8 cellular contexts compared by ENCODE assay signal in genomic region chr6:79570129-79570801, GRCh38. TPM values are rescaled to one million over a fixed set of nuclear protein-coding genes. Genes with fewer than 3 reads are reported as not detected.
DNase-seq lines count a peak whose midpoint lies in the region; ATAC-seq, FAIRE-seq and TF ChIP-seq lines count a peak whose summit lies in the region.

No MANE protein-coding gene starts in this region.

- DNase-seq in H54 (ENCODE audit: insufficient read length, low spot score) (peak; percentile 6), NCI-H2196 (lab: John Stamatoyannopoulos, UW; ENCODE audit: unreplicated experiment) (peak; percentile 71), fibroblast of peridontal ligament (ENCODE audit: extremely low read depth) (peak; percentile 22), retinal pigment epithelial cell (ENCODE audit: low read depth) (peak; percentile 42), foreskin melanocyte (no peak), Karpas-422 (no peak)
- no peak for DNase-seq in CD4-positive, alpha-beta memory T cell

- no peak for ATAC-seq in HG03045 (IDR thresholded peaks at IDR 0.05; ENCODE audit: unreplicated experiment)

- H3K27me3 Mint-ChIP-seq in CD4-positive, alpha-beta memory T cell, result peaks cover 1 to 3% of the 10 kb centered on the region in 2 donors

- no peaks in the 10 kb centered on the region for H3K9me3 Mint-ChIP-seq in CD4-positive, alpha-beta memory T cell

- no peaks in the 10 kb centered on the region for H3K27me3 ChIP-seq in CD4-positive, alpha-beta memory T cell (ENCODE audit: insufficient read depth, low read length)
- 0 out of 2 replicates have a peak, but pooled peaks cover 3% of the 10 kb centered on the region for H3K27me3 ChIP-seq in Karpas-422 (ENCODE audit: low read length)

- no peaks in the 10 kb centered on the region for H3K9me3 ChIP-seq in CD4-positive, alpha-beta memory T cell (ENCODE audit: control insufficient read depth in 1 of 2, low read length in 2 of 2)
- no peaks in the 10 kb centered on the region for H3K9me3 ChIP-seq in Karpas-422 (ENCODE audit: low read length)

- CTCF ChIA-PET in CD4-positive, alpha-beta memory T cell (lab: Charles Lee; ENCODE audit: partially characterized antibody), result interaction anchor here (1.1 to 4.3 kb wide), 10 partner anchors 8 to 536 kb away, joined by 3 to 26 read pairs (median 4); partner anchors contain the start of genes BCKDHB and LCA5

- intact Hi-C loops in CD4-positive, alpha-beta memory T cell (cut with micrococcal nuclease), result loop anchor here (1.0 to 5.0 kb wide), 3 partner anchors 102 to 297 kb away; no protein-coding TSS in a partner anchor

- TF ChIP-seq CTCF in retinal pigment epithelial cell (conservative IDR thresholded peaks at IDR 0.05; ENCODE audit: low read depth, low read length), result no peak

- no peak overlapping the region for H3K4me3 Mint-ChIP-seq in CD4-positive, alpha-beta memory T cell

- H3K4me1 Mint-ChIP-seq in CD4-positive, alpha-beta memory T cell, result no peaks in the 10 kb centered on the region

- TF ChIP-seq POLR2A in H54 (IDR thresholded peaks at IDR 0.05; ENCODE audit: low read depth, low read length), result no peak

- no peak overlapping the region for H3K9ac ChIP-seq in Karpas-422 (ENCODE audit: low read length)

- H3K4me3 ChIP-seq in retinal pigment epithelial cell (ENCODE audit: low read length) (no peak overlapping the region), Karpas-422 (ENCODE audit: low read length) (no peak overlapping the region)
- no peak overlapping the region for H3K4me3 ChIP-seq in CD4-positive, alpha-beta memory T cell (ENCODE audit: low read length in 2 of 2)

- H3K79me2 ChIP-seq in Karpas-422 (ENCODE audit: low read length), result no peaks in the 10 kb centered on the region

- H2AFZ ChIP-seq in Karpas-422 (ENCODE audit: low read length), result no peak overlapping the region

- no peaks in the 10 kb centered on the region for H4K20me1 ChIP-seq in Karpas-422 (ENCODE audit: insufficient read depth, low read depth, low read length)

- no peaks in the 10 kb centered on the region for H3K9me2 ChIP-seq in Karpas-422 (replicated peaks; ENCODE audit: insufficient read depth, low read length)

- POLR2A ChIA-PET in CD4-positive, alpha-beta memory T cell (lab: Charles Lee; ENCODE audit: partially characterized antibody), result no interaction called here

- H3K27ac ChIP-seq in CD4-positive, alpha-beta memory T cell (ENCODE audit: low read depth, low read length), result no peak overlapping the region
- H3K27ac ChIP-seq in Karpas-422 (ENCODE audit: low read length), result no peak overlapping the region

- no peaks in the 10 kb centered on the region for H3K4me1 ChIP-seq in CD4-positive, alpha-beta memory T cell (ENCODE audit: insufficient read depth, low read length)
- peaks cover 4% of the 10 kb centered on the region; the same call in 1 of the 2 replicates for H3K4me1 ChIP-seq in Karpas-422 (ENCODE audit: low read length)

- FAIRE-seq in H54 (lab: Jason Lieb, UNC), result peak; percentile 92

- no peaks in the 10 kb centered on the region for H3K36me3 ChIP-seq in CD4-positive, alpha-beta memory T cell (ENCODE audit: insufficient read depth, low read length)
- H3K36me3 ChIP-seq in Karpas-422 (ENCODE audit: insufficient read depth, low read length), result no peaks in the 10 kb centered on the region

- H3K36me3 Mint-ChIP-seq in CD4-positive, alpha-beta memory T cell, result no peaks in the 10 kb centered on the region

- no peak overlapping the region for H3K4me2 ChIP-seq in Karpas-422 (ENCODE audit: low read depth, low read length, poor library complexity, severe bottlenecking)

- no peak overlapping the region for H3K27ac Mint-ChIP-seq in CD4-positive, alpha-beta memory T cell

RNA-seq across cellular contexts. Expression of gene LCA5, which starts 33.0 kb away (rescaled TPM):
- total RNA-seq in CD4-positive, alpha-beta memory T cell, result under 1 TPM; 0.22 to 0.23 TPM
- polyA plus RNA-seq in CD4-positive, alpha-beta memory T cell, result under 1 TPM in 1 of 2 donors, not detected in 1; 0.06 TPM
- total RNA-seq in Karpas-422 (2014; rRNA removed; shearing (Covaris generic); ENCODE audit: low replicate concordance), result not detected in 2 replicates

Comparison
In these comparisons a context has a peak if more than half of its experiments do, and no peak if none do; other contexts are left out.
1. DNase-seq: peak in H54 (single experiment), NCI-H2196 (single experiment), fibroblast of peridontal ligament (single experiment) and retinal pigment epithelial cell (single experiment); none in CD4-positive, alpha-beta memory T cell (0 of 5), foreskin melanocyte (single experiment) and Karpas-422 (single experiment).